ENCODE assay signal across 1 cellular context in genomic region chr19:58498316-58499020, GRCh38.
TF ChIP-seq lines count a peak whose summit lies in the region.

No MANE protein-coding gene starts in this region.

TF ChIP-seq in GM12878, 131 proteins besides CTCF, POLR2A, EP300 and RAD21:
- peak; percentile 56; the same call in 1 of the 2 replicates for TF ChIP-seq LARP7 (IDR thresholded peaks at IDR 0.05)
- no peak for TF ChIP-seq ZBED1 (IDR thresholded peaks at IDR 0.05; ENCODE audit: borderline replicate concordance)
- TF ChIP-seq, protein P1, sequence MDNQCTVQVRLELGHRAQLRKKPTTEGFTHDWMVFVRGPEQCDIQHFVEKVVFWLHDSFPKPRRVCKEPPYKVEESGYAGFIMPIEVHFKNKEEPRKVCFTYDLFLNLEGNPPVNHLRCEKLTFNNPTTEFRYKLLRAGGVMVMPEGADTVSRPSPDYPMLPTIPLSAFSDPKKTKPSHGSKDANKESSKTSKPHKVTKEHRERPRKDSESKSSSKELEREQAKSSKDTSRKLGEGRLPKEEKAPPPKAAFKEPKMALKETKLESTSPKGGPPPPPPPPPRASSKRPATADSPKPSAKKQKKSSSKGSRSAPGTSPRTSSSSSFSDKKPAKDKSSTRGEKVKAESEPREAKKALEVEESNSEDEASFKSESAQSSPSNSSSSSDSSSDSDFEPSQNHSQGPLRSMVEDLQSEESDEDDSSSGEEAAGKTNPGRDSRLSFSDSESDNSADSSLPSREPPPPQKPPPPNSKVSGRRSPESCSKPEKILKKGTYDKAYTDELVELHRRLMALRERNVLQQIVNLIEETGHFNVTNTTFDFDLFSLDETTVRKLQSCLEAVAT (IDR thresholded peaks at IDR 0.05), result peak; percentile 19; the same call in 1 of the 2 replicates
